In the genomic region with DNA sequence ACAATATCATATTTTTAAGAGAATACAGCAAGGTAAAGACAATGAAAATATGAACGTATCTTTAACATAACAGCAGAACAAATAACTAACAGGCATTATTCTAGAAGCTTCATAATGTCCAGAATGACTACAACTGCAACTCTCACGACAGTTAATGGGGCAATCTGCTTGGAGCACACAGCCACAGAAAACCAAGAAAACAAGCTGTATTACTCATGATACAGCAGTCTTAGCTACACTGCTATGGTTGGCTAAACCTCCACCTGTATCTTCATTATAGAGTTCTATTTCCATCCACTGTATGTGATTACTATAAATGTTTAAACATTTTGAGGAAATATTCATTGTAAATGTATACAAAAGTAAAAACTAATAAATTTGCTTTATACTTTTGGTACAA, we compare ENCODE assay signal across 19 cellular contexts.
DNase-seq lines count a peak whose midpoint lies in the region; ATAC-seq and TF ChIP-seq lines count a peak whose summit lies in the region.
"Had no signal": no experiment of that assay in that cellular context is flagged by ENCODE, and none has a peak within 500 bp of the region (broad histone marks: within the 10 kb centered on the region; RNA-seq: fewer than 3 reads in every experiment).

No MANE protein-coding gene starts in this region.

- H3K9me3 ChIP-seq in heart right ventricle: no peaks in the 10 kb centered on the region
- H3K9me3 ChIP-seq: BLaER1 had no signal

- WGBS in heart right ventricle, 2 donors: 88 to 91% methylated on average over 2 of the region's 2 CpGs

- peaks cover 0 to 10% (median 0%) of the 10 kb centered on the region in 9 donors for H3K36me3 ChIP-seq in heart right ventricle
- H3K36me3 ChIP-seq: BLaER1 had no signal

- H3K4me1 ChIP-seq in heart right ventricle: peaks cover 0 to 8% (median 0%) of the 10 kb centered on the region in 9 donors

- H3K27ac ChIP-seq in heart right ventricle: no peak overlapping the region
- no peak overlapping the region for H3K27ac ChIP-seq in dorsolateral prefrontal cortex
- H3K27ac ChIP-seq: BLaER1, SK-N-MC had no signal

- ATAC-seq in GM19395 (IDR thresholded peaks at IDR 0.05; ENCODE audit: unreplicated experiment) (peak; percentile 56), HG02759 (IDR thresholded peaks at IDR 0.05; ENCODE audit: unreplicated experiment) (peak; percentile 58), HG03342 (IDR thresholded peaks at IDR 0.05; ENCODE audit: unreplicated experiment) (peak; percentile 50), heart right ventricle (no peak), sciatic nerve (no peak)
- ATAC-seq: HepG2 had no signal

- H3K27me3 ChIP-seq in heart right ventricle (no peaks in the 10 kb centered on the region), dorsolateral prefrontal cortex (no peaks in the 10 kb centered on the region)
- H3K27me3 ChIP-seq: BLaER1 had no signal

- H3K4me3 ChIP-seq in heart right ventricle (no peak overlapping the region), dorsolateral prefrontal cortex (no peak overlapping the region)
- H3K4me3 ChIP-seq: BLaER1, SK-N-MC had no signal

- TF ChIP-seq CTCF in heart right ventricle (IDR thresholded peaks at IDR 0.05) (no peak), dorsolateral prefrontal cortex (IDR thresholded peaks at IDR 0.05 in 54 of 56, conservative IDR thresholded peaks at IDR 0.05 in 2 of 56; ENCODE audit: low read depth in 1 of 56, partially characterized antibody in 56 of 56) (no peak)

- DNase-seq in kidney tubule cell (ENCODE audit: low spot score) (peak; percentile 2), heart right ventricle (no peak), HuH-7 (ENCODE audit: low spot score) (no peak), dorsolateral prefrontal cortex (no peak), sciatic nerve (ENCODE audit: low spot score) (no peak)
- DNase-seq: CD4-positive, alpha-beta memory T cell; KG1; NCI-H1417; NCI-H187 treated with DMSO at 0.1 percent for 48 hours; NCI-H226; NCI-H82; OCI-M1; SHP77 had no signal

- intact Hi-C loops in heart right ventricle (cut with DNase I) (no loop called here), dorsolateral prefrontal cortex (cut with DNase I) (no loop called here), sciatic nerve (cut with DNase I) (no loop called here)

Comparison
In these comparisons a context has a peak if more than half of its experiments do, and no peak if none do; other contexts are left out.
1. ATAC-seq: peak in GM19395 (single experiment), HG02759 (single experiment) and HG03342 (single experiment); none in heart right ventricle (0 of 8) and sciatic nerve (single experiment).